8 cellular contexts compared by ENCODE assay signal in the genomic region with DNA sequence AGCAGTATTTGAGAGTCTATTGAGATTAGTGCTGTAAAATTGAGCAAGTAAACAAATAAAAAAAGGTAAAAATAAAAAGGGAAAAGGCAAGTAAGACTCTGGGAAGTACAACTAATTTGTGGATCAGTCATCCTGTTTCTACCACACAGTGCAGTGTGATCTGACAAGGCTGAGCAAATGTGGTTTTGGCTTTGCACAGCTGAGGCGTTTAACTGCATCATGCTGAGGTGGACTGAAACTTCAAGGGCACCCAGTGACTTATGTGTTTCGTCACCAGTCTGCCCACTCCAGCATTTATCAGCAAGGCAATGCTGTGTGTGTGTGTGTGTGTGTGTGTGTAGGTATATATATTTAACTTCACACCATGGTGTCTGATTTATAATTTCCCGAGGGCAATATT.
A peak's percentile ranks its signal among the peaks of the same experiment; 100 is the strongest.
DNase-seq lines count a peak whose midpoint lies in the region; ATAC-seq and FAIRE-seq lines count a peak whose summit lies in the region.

No MANE protein-coding gene starts in this region.

- H3K36me3 ChIP-seq in small intestine (ENCODE audit: control insufficient read depth in 2 of 2, insufficient read depth in 2 of 2, low read length in 2 of 2) = no peaks in the 10 kb centered on the region

- H3K9me3 ChIP-seq in small intestine (ENCODE audit: control insufficient read depth, low read depth) = no peaks in the 10 kb centered on the region

- no peak overlapping the region for H3K4me3 ChIP-seq in small intestine (ENCODE audit: low read depth in 1 of 2, low read length in 2 of 2)

- H3K27me3 ChIP-seq in small intestine (ENCODE audit: control insufficient read depth in 2 of 2, insufficient read depth in 2 of 2, low read length in 2 of 2) = no peaks in the 10 kb centered on the region

- no peaks in the 10 kb centered on the region for H3K4me1 ChIP-seq in small intestine (ENCODE audit: control insufficient read depth in 2 of 2, insufficient read depth in 1 of 2, low read depth in 1 of 2, low read length in 1 of 2)

- peak; percentile 74 to 83 for DNase-seq in activated CD4-positive, alpha-beta T cell treated with anti-CD3 and anti-CD28 coated beads, Interleukin-2, amount 50 U/mL, for 48 hours
- DNase-seq in small intestine = peak; percentile 25
- DNase-seq in iPS-NIHi7 (ENCODE audit: extremely low spot score) = no peak
- DNase-seq in NCI-H524 (lab: John Stamatoyannopoulos, UW) = no peak
- DNase-seq in RPMI8226 = no peak

- no peak for FAIRE-seq in small intestine (lab: Jason Lieb, UNC)

- ATAC-seq in GM19023 (IDR thresholded peaks at IDR 0.05; ENCODE audit: unreplicated experiment) (peak; percentile 79), HG03108 (IDR thresholded peaks at IDR 0.05; ENCODE audit: unreplicated experiment) (peak; percentile 71), GM18511 (IDR thresholded peaks at IDR 0.05; ENCODE audit: unreplicated experiment) (no peak)

- WGBS in small intestine, 3 donors = 38 to 57% (median 42%) methylated on average over 3 of the region's 3 CpGs

- no peak overlapping the region for H3K27ac ChIP-seq in small intestine (ENCODE audit: low read depth in 1 of 2, low read length in 1 of 2)

Comparison
In these comparisons a context has a peak if more than half of its experiments do, and no peak if none do; other contexts are left out.
1. DNase-seq: peak in activated CD4-positive, alpha-beta T cell treated with anti-CD3 and anti-CD28 coated beads, Interleukin-2, amount 50 U/mL, for 48 hours (2 of 2) and small intestine (single experiment); none in iPS-NIHi7 (single experiment), NCI-H524 (0 of 2) and RPMI8226 (single experiment).